1 cellular context compared by ENCODE assay signal in the genomic region with DNA sequence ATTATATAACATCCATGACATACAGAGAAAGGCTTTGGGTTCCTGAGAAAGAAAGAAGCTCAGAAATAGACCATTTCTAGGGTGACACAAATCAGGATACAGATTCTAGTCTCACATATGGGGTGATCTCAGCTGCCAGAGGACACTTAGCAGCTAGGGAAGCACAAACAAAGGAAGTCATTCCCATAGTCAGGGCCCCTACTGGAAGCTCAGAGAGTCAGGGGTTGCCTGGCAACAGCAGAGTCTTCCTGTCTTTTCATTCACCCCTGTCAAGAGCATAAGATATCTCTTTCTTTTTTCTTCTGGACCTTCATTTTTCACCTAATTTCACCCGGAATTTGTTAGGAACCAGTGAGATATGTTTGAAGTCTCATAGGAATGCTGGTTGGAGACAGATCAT.
A peak's percentile ranks its signal among the peaks of the same experiment; 100 is the strongest.
TF ChIP-seq lines count a peak whose summit lies in the region.

No MANE protein-coding gene starts in this region.

TF ChIP-seq in K562, 482 proteins besides CTCF, POLR2A, EP300 and RAD21:
- peak; percentile 87 for TF ChIP-seq RFX1 (IDR thresholded peaks at IDR 0.05)
- no peak for TF ChIP-seq RBM39 (optimal IDR thresholded peaks at IDR 0.05; ENCODE audit: low read depth, low read length)
- TF ChIP-seq, protein P1, sequence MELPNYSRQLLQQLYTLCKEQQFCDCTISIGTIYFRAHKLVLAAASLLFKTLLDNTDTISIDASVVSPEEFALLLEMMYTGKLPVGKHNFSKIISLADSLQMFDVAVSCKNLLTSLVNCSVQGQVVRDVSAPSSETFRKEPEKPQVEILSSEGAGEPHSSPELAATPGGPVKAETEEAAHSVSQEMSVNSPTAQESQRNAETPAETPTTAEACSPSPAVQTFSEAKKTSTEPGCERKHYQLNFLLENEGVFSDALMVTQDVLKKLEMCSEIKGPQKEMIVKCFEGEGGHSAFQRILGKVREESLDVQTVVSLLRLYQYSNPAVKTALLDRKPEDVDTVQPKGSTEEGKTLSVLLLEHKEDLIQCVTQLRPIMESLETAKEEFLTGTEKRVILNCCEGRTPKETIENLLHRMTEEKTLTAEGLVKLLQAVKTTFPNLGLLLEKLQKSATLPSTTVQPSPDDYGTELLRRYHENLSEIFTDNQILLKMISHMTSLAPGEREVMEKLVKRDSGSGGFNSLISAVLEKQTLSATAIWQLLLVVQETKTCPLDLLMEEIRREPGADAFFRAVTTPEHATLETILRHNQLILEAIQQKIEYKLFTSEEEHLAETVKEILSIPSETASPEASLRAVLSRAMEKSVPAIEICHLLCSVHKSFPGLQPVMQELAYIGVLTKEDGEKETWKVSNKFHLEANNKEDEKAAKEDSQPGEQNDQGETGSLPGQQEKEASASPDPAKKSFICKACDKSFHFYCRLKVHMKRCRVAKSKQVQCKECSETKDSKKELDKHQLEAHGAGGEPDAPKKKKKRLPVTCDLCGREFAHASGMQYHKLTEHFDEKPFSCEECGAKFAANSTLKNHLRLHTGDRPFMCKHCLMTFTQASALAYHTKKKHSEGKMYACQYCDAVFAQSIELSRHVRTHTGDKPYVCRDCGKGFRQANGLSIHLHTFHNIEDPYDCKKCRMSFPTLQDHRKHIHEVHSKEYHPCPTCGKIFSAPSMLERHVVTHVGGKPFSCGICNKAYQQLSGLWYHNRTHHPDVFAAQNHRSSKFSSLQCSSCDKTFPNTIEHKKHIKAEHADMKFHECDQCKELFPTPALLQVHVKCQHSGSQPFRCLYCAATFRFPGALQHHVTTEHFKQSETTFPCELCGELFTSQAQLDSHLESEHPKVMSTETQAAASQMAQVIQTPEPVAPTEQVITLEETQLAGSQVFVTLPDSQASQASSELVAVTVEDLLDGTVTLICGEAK (IDR thresholded peaks at IDR 0.05): no peak
- TF ChIP-seq, protein P1 (CRISPR knock-in tag; IDR thresholded peaks at IDR 0.05): no peak
- peak in 1 of 2 experiments; percentile 41; a peak in 1 of 3 replicates for TF ChIP-seq CBX3 (IDR thresholded peaks at IDR 0.05; ENCODE audit: borderline replicate concordance in 1 of 2, low read length in 2 of 2)
